Comparison of ENCODE assay signal across 8 cellular contexts in the genomic region with DNA sequence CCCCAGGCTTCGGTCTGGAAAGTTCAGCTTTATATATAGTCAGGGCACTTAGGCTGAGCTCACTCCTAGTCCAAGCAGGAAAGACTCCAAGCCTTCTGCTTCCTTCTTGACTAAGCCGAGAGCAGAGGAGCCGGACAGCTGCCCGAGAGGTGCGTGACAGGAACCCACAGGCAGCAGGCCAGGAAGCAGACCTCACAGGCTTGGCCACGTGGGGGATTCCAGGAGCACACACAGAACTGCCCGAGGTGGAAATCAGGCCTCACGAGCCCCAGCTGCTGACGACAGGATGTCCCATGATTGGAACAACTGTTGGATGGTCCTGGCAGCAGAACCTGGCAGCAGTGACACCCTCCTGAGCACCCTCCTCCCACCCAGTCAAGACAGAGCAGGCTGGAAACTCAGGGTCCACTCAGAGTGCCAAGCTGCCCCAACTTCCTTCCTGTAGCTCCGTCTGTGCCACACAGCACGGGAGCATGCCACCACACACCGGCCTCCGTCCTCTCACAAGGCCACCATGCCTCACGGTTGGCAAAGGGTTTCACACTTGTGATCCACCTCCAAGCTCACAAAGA. TPM values are rescaled to one million over a fixed set of nuclear protein-coding genes. Genes with fewer than 3 reads are reported as not detected.
A peak's percentile ranks its signal among the peaks of the same experiment; 100 is the strongest.
DNase-seq lines count a peak whose midpoint lies in the region; ATAC-seq lines count a peak whose summit lies in the region.

No MANE protein-coding gene starts in this region.

- H3K36me3 Mint-ChIP-seq in CD4-positive, CD25-positive, alpha-beta regulatory T cell, result peaks cover 7% of the 10 kb centered on the region

- peak in 1 of 2 donors; percentile 52 for ATAC-seq in CD4-positive, CD25-positive, alpha-beta regulatory T cell (ENCODE audit: low read depth in 2 of 2)
- ATAC-seq in GM21786 (IDR thresholded peaks at IDR 0.05; ENCODE audit: unreplicated experiment) (no peak), HG03469 (IDR thresholded peaks at IDR 0.05; ENCODE audit: unreplicated experiment) (no peak)

- no peaks in the 10 kb centered on the region for H3K27me3 ChIP-seq in CD4-positive, CD25-positive, alpha-beta regulatory T cell (ENCODE audit: control insufficient read depth, insufficient read depth, low read length)
- no peaks in the 10 kb centered on the region for H3K27me3 ChIP-seq in thymus (ENCODE audit: control insufficient read depth, insufficient read depth)

- peaks cover 34% of the 10 kb centered on the region for H3K4me1 ChIP-seq in CD4-positive, CD25-positive, alpha-beta regulatory T cell (ENCODE audit: control insufficient read depth, insufficient read depth, low read length, poor library complexity, severe bottlenecking)
- peaks cover 10% of the 10 kb centered on the region for H3K4me1 ChIP-seq in thymus (ENCODE audit: control insufficient read depth, insufficient read depth, low read length)

- H3K36me3 ChIP-seq in CD4-positive, CD25-positive, alpha-beta regulatory T cell (ENCODE audit: control insufficient read depth, insufficient read depth, low read length), result no peaks in the 10 kb centered on the region
- peaks cover 7% of the 10 kb centered on the region for H3K36me3 ChIP-seq in thymus (ENCODE audit: control insufficient read depth, insufficient read depth)

- 43% methylated on average over 14 of the region's 14 CpGs for WGBS in thymus

- H3K27ac ChIP-seq in CD4-positive, CD25-positive, alpha-beta regulatory T cell (ENCODE audit: insufficient read depth, low read length, poor library complexity, severe bottlenecking), result no peak overlapping the region
- H3K27ac ChIP-seq in thymus (ENCODE audit: low read depth), result peak overlapping the region; percentile 11

- no peak overlapping the region for H3K4me3 ChIP-seq in CD4-positive, CD25-positive, alpha-beta regulatory T cell (ENCODE audit: low read depth, low read length)
- no peak overlapping the region for H3K4me3 ChIP-seq in thymus (ENCODE audit: low read length)

- no peaks in the 10 kb centered on the region for H3K27me3 Mint-ChIP-seq in CD4-positive, CD25-positive, alpha-beta regulatory T cell

- peak overlapping the region in 2 of 3 donors; percentile 55 to 66 for H3K27ac Mint-ChIP-seq in CD4-positive, CD25-positive, alpha-beta regulatory T cell

- DNase-seq in CD4-positive, CD25-positive, alpha-beta regulatory T cell, result peak in 2 of 3 donors; percentile 18 to 57
- DNase-seq in LHCN-M2 (ENCODE audit: low read depth) (peak; percentile 99), amniotic epithelial cell (ENCODE audit: low read depth) (peak; percentile 84), islet precursor cell (peak; percentile 74), NOMO-1 treated with DMSO at 0.1 percent for 48 hours (lab: John Stamatoyannopoulos, UW; ENCODE audit: unreplicated experiment) (no peak)

- H3K9me3 Mint-ChIP-seq in CD4-positive, CD25-positive, alpha-beta regulatory T cell, result peaks cover 0 to 2% (median 0%) of the 10 kb centered on the region in 7 donors

- peak overlapping the region in 3 of 4 donors; percentile 46 to 69 (median 64) for H3K4me3 Mint-ChIP-seq in CD4-positive, CD25-positive, alpha-beta regulatory T cell

- H3K4me1 Mint-ChIP-seq in CD4-positive, CD25-positive, alpha-beta regulatory T cell, result peaks cover 21 to 64% (median 31%) of the 10 kb centered on the region in 4 donors

- H3K9me3 ChIP-seq in CD4-positive, CD25-positive, alpha-beta regulatory T cell (ENCODE audit: control insufficient read depth in 2 of 2, low read length in 2 of 2), result no peaks in the 10 kb centered on the region
- H3K9me3 ChIP-seq in thymus (ENCODE audit: control insufficient read depth), result no peaks in the 10 kb centered on the region

RNA-seq across cellular contexts. Expression of a gene that starts 5.4 kb away (rescaled TPM):
- total RNA-seq in CD4-positive, CD25-positive, alpha-beta regulatory T cell, result 137 TPM
- 1 to 10 TPM; 2.6 to 6.9 (median 5.4) TPM for polyA plus RNA-seq in CD4-positive, CD25-positive, alpha-beta regulatory T cell
- 6.1 and 13.3 TPM in 2 replicates for total RNA-seq in LHCN-M2 (2014; rRNA removed)
- polyA plus RNA-seq in LHCN-M2 (2012), result 3.7 TPM
- 103 TPM for polyA plus RNA-seq in thymus

RNA-seq across cellular contexts. Expression of a gene that starts 25.5 kb away (rescaled TPM):
- total RNA-seq in CD4-positive, CD25-positive, alpha-beta regulatory T cell, result 39.4 TPM
- 1 to 10 TPM; 1.4 to 2.4 (median 2.0) TPM for polyA plus RNA-seq in CD4-positive, CD25-positive, alpha-beta regulatory T cell
- total RNA-seq in LHCN-M2 (2014; rRNA removed), result 29.3 and 31.7 TPM in 2 replicates
- 14.2 TPM for polyA plus RNA-seq in LHCN-M2 (2012)
- polyA plus RNA-seq in thymus, result 13.0 TPM
